In genomic region chr10:93573051-93573909, GRCh38 we compare ENCODE assay signal across 1 cellular context.
TF ChIP-seq lines count a peak whose summit lies in the region.

No MANE protein-coding gene starts in this region.

TF ChIP-seq in HEK293T, 16 proteins besides CTCF, POLR2A, EP300 and RAD21:
- TF ChIP-seq ARNT (IDR thresholded peaks at IDR 0.05) (no peak), ZNF384 (IDR thresholded peaks at IDR 0.05) (no peak), ELF4 (IDR thresholded peaks at IDR 0.05) (no peak), PKNOX1 (IDR thresholded peaks at IDR 0.05) (no peak), L3MBTL2 (conservative IDR thresholded peaks at IDR 0.05) (no peak), HDGF (IDR thresholded peaks at IDR 0.05; ENCODE audit: borderline replicate concordance) (no peak), TARDBP (IDR thresholded peaks at IDR 0.05) (no peak), LEF1 (IDR thresholded peaks at IDR 0.05; ENCODE audit: borderline replicate concordance) (no peak), BHLHE40 (IDR thresholded peaks at IDR 0.05; ENCODE audit: borderline replicate concordance) (no peak), SP1 (IDR thresholded peaks at IDR 0.05) (no peak), NFRKB (IDR thresholded peaks at IDR 0.05) (no peak), FOXK2 (IDR thresholded peaks at IDR 0.05) (no peak), SUZ12 (IDR thresholded peaks at IDR 0.05) (no peak), FOXM1 (IDR thresholded peaks at IDR 0.05; ENCODE audit: borderline replicate concordance) (no peak)
TF ChIP-seq in HEK293T: peak in this region for 0.
